Comparison of ENCODE assay signal across 1 cellular context in the genomic region with DNA sequence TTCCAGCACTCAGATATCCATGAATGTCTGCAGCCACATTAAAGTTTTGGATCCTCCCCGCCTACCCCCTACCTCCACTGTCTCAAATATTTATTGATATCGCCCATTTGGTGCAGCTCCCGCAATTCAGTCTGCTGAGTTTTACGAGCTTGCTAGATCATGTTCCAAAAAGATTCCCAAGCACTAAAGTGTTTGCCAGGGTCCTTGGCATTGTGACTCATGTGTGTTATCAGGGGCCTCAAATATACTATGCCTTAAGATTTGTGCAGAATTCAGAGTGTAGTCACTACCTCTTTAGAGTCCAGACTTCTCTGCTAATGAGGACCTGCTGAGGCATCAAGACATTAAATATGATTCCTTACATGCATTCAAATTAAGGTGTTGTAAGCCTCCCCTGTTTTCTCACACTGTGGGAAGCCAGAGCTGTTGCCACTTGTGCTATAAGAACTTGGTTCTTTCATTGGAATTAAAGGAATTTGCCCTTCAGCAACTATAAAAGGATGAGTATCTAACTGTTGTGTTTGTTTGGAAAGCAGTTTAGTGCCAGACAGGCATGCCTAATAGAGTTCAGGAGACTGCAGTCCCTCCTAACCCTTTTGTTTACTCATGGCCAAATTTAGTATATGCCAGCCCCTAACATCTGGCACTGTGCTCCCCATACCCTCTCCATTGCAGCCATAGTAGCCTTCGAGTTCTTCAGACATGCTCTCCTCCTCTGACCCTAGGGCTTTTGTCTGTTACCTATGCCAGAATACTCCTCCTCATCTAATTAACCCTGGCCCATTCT.
TF ChIP-seq lines count a peak whose summit lies in the region.

No MANE protein-coding gene starts in this region.

TF ChIP-seq in HEK293, 187 proteins besides CTCF, POLR2A, EP300 and RAD21 (continued from another document):
- TF ChIP-seq, protein P1, sequence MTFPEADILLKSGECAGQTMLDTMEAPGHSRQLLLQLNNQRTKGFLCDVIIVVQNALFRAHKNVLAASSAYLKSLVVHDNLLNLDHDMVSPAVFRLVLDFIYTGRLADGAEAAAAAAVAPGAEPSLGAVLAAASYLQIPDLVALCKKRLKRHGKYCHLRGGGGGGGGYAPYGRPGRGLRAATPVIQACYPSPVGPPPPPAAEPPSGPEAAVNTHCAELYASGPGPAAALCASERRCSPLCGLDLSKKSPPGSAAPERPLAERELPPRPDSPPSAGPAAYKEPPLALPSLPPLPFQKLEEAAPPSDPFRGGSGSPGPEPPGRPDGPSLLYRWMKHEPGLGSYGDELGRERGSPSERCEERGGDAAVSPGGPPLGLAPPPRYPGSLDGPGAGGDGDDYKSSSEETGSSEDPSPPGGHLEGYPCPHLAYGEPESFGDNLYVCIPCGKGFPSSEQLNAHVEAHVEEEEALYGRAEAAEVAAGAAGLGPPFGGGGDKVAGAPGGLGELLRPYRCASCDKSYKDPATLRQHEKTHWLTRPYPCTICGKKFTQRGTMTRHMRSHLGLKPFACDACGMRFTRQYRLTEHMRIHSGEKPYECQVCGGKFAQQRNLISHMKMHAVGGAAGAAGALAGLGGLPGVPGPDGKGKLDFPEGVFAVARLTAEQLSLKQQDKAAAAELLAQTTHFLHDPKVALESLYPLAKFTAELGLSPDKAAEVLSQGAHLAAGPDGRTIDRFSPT (tag by site-specific recombination; IDR thresholded peaks at IDR 0.05) = 0 out of 2 replicates have a peak, but pooled peaks have one; percentile 48
- TF ChIP-seq, protein P2, sequence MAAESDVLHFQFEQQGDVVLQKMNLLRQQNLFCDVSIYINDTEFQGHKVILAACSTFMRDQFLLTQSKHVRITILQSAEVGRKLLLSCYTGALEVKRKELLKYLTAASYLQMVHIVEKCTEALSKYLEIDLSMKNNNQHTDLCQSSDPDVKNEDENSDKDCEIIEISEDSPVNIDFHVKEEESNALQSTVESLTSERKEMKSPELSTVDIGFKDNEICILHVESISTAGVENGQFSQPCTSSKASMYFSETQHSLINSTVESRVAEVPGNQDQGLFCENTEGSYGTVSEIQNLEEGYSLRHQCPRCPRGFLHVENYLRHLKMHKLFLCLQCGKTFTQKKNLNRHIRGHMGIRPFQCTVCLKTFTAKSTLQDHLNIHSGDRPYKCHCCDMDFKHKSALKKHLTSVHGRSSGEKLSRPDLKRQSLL (tag by site-specific recombination; IDR thresholded peaks at IDR 0.05) = no peak
- 0 out of 2 replicates have a peak, but pooled peaks have one; percentile 42 for TF ChIP-seq ZSCAN16 (tag by site-specific recombination; IDR thresholded peaks at IDR 0.05)
- TF ChIP-seq KLF8 (tag by site-specific recombination; IDR thresholded peaks at IDR 0.05) = peak; percentile 65; the same call in 1 of the 2 replicates
- 0 out of 2 replicates have a peak, but pooled peaks have one; percentile 37 for TF ChIP-seq ZSCAN30 (tag by site-specific recombination; IDR thresholded peaks at IDR 0.05)
- TF ChIP-seq ZNF560 (tag by site-specific recombination; IDR thresholded peaks at IDR 0.05; ENCODE audit: borderline replicate concordance) = no peak
- TF ChIP-seq ZNF600 (tag by site-specific recombination; IDR thresholded peaks at IDR 0.05) = peak; percentile 70
- TF ChIP-seq SP3 (tag by site-specific recombination; IDR thresholded peaks at IDR 0.05) = peak; percentile 19; the same call in 1 of the 2 replicates
- TF ChIP-seq ZNF501 (tag by site-specific recombination; IDR thresholded peaks at IDR 0.05) = 0 out of 2 replicates have a peak, but pooled peaks have one; percentile 43
- TF ChIP-seq BCL6B (tag by site-specific recombination; IDR thresholded peaks at IDR 0.05) = no peak; the same call in 1 of the 2 replicates
- TF ChIP-seq EGR2 (tag by site-specific recombination; IDR thresholded peaks at IDR 0.05; ENCODE audit: low read depth) = peak; percentile 49; the same call in 1 of the 2 replicates
- TF ChIP-seq BCL11A (tag by site-specific recombination; IDR thresholded peaks at IDR 0.05; ENCODE audit: low read depth) = 0 out of 2 replicates have a peak, but pooled peaks have one; percentile 19
- no peak for TF ChIP-seq ZNF133 (tag by site-specific recombination; IDR thresholded peaks at IDR 0.05)
- TF ChIP-seq HOXD13 (CRISPR knock-in tag; IDR thresholded peaks at IDR 0.05; ENCODE audit: borderline replicate concordance) = peak; percentile 82; the same call in 1 of the 2 replicates
- TF ChIP-seq ZNF16 (tag by site-specific recombination; IDR thresholded peaks at IDR 0.05; ENCODE audit: low read depth) = no peak
- TF ChIP-seq ZNF623 (tag by site-specific recombination; IDR thresholded peaks at IDR 0.05) = no peak
- no peak for TF ChIP-seq ZNF473 (tag by site-specific recombination; IDR thresholded peaks at IDR 0.05)
- TF ChIP-seq ZNF184 (tag by site-specific recombination; IDR thresholded peaks at IDR 0.05) = no peak
- no peak for TF ChIP-seq PRDM2 (tag by site-specific recombination; IDR thresholded peaks at IDR 0.05; ENCODE audit: borderline replicate concordance)
- TF ChIP-seq HOXC10 (CRISPR knock-in tag; IDR thresholded peaks at IDR 0.05) = no peak
- no peak for TF ChIP-seq KLF1 (tag by site-specific recombination; IDR thresholded peaks at IDR 0.05)
- no peak for TF ChIP-seq ZNF837 (tag by site-specific recombination; IDR thresholded peaks at IDR 0.05)
- peak; percentile 88 for TF ChIP-seq ZXDB (tag by site-specific recombination; IDR thresholded peaks at IDR 0.05)
- peak; percentile 32; the same call in 1 of the 2 replicates for TF ChIP-seq ZNF146 (tag by site-specific recombination; IDR thresholded peaks at IDR 0.05)
- TF ChIP-seq ZNF624 (tag by site-specific recombination; IDR thresholded peaks at IDR 0.05) = no peak
- TF ChIP-seq OSR2 (tag by site-specific recombination; IDR thresholded peaks at IDR 0.05) = peak; percentile 93
- TF ChIP-seq SCRT2 (tag by site-specific recombination; IDR thresholded peaks at IDR 0.05) = peak; percentile 75
- no peak for TF ChIP-seq ZNF354C (tag by site-specific recombination; IDR thresholded peaks at IDR 0.05; ENCODE audit: borderline replicate concordance, low read depth)
- no peak for TF ChIP-seq ZNF670 (tag by site-specific recombination; IDR thresholded peaks at IDR 0.05; ENCODE audit: low read depth)
- TF ChIP-seq, protein P3, sequence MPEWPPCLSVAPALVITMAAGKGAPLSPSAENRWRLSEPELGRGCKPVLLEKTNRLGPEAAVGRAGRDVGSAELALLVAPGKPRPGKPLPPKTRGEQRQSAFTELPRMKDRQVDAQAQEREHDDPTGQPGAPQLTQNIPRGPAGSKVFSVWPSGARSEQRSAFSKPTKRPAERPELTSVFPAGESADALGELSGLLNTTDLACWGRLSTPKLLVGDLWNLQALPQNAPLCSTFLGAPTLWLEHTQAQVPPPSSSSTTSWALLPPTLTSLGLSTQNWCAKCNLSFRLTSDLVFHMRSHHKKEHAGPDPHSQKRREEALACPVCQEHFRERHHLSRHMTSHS (tag by site-specific recombination; IDR thresholded peaks at IDR 0.05) = peak; percentile 14; the same call in 1 of the 2 replicates
- no peak for TF ChIP-seq ZNF768 (tag by site-specific recombination; IDR thresholded peaks at IDR 0.05)
- no peak for TF ChIP-seq ZNF174 (tag by site-specific recombination; IDR thresholded peaks at IDR 0.05)
- peak; percentile 68; the same call in 1 of the 2 replicates for TF ChIP-seq KLF7 (tag by site-specific recombination; IDR thresholded peaks at IDR 0.05; ENCODE audit: borderline replicate concordance)
- TF ChIP-seq ZNF433 (tag by site-specific recombination; IDR thresholded peaks at IDR 0.05; ENCODE audit: low read depth) = no peak
- no peak for TF ChIP-seq ZNF221 (tag by site-specific recombination; IDR thresholded peaks at IDR 0.05; ENCODE audit: borderline replicate concordance)
- no peak for TF ChIP-seq RBAK (tag by site-specific recombination; IDR thresholded peaks at IDR 0.05)
- no peak for TF ChIP-seq ZNF596 (tag by site-specific recombination; IDR thresholded peaks at IDR 0.05)
- peak; percentile 59; the same call in 1 of the 2 replicates for TF ChIP-seq ZFHX2 (tag by site-specific recombination; conservative IDR thresholded peaks at IDR 0.05)
- TF ChIP-seq ZNF776 (tag by site-specific recombination; IDR thresholded peaks at IDR 0.05; ENCODE audit: borderline replicate concordance) = no peak
- TF ChIP-seq ZNF114 (tag by site-specific recombination; IDR thresholded peaks at IDR 0.05) = no peak
- no peak; the same call in 1 of the 2 replicates for TF ChIP-seq ZBTB48 (tag by site-specific recombination; IDR thresholded peaks at IDR 0.05)
- no peak for TF ChIP-seq ZNF530 (tag by site-specific recombination; IDR thresholded peaks at IDR 0.05; ENCODE audit: low read depth)
- TF ChIP-seq ZNF785 (tag by site-specific recombination; IDR thresholded peaks at IDR 0.05) = no peak
- TF ChIP-seq ZNF658 (tag by site-specific recombination; IDR thresholded peaks at IDR 0.05) = no peak
- peak; percentile 86 for TF ChIP-seq INSM2 (tag by site-specific recombination; IDR thresholded peaks at IDR 0.05)
- TF ChIP-seq ZNF416 (tag by site-specific recombination; IDR thresholded peaks at IDR 0.05) = no peak
- TF ChIP-seq ZNF121 (tag by site-specific recombination; IDR thresholded peaks at IDR 0.05) = no peak
- no peak for TF ChIP-seq TCF7L2 (IDR thresholded peaks at IDR 0.05; ENCODE audit: borderline replicate concordance, low read depth, low read length)
- TF ChIP-seq ZSCAN5A (tag by site-specific recombination; IDR thresholded peaks at IDR 0.05) = no peak
- peak; percentile 60; the same call in 1 of the 2 replicates for TF ChIP-seq ZNF2 (tag by site-specific recombination; IDR thresholded peaks at IDR 0.05)
